ENCODE assay signal across 17 cellular contexts in the genomic region with DNA sequence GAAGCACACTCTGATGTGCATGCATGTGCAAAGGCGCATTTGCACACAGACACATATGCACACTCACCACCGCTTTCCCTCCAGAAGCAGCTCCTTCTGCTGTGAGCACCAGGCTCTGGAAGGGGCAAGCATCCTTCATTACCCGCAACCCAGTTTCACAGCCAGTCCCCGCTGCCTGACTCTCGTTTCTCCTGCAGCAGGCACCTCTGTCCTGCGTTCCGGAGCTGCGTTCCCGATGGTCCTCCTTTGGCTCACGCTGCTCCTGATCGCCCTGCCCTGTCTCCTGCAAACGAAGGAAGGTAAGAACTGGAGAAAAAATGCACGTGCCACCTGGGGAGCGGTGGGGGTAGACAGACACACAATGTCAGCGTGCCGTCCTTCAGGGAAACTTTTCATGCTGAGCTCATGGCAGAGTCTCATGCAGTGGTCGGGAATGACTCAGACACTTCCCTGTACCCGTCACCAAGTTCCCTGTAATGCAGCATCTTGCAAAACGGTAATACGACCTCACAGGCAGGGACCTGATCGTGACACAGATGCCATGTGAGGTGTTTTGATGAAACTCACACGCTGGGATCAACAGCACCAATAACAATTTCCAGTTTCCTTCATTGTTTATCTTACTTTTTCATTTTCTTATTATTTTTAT. TPM values are rescaled to one million over a fixed set of nuclear protein-coding genes. Genes with fewer than 3 reads are reported as not detected.
"Had no signal": no experiment of that assay in that cellular context is flagged by ENCODE, and none has a peak within 500 bp of the region (broad histone marks: within the 10 kb centered on the region; RNA-seq: fewer than 3 reads in every experiment).

No MANE protein-coding gene starts in this region.

- H3K27me3 ChIP-seq: esophagus muscularis mucosa, left lung, transverse colon had no signal

- H3K4me3 ChIP-seq: esophagus muscularis mucosa, left lung, transverse colon had no signal

- ATAC-seq: activated CD4-positive, alpha-beta T cell treated with anti-CD3 and anti-CD28 coated beads for 36 hours; activated T-cell treated with anti-CD3 and anti-CD28 coated beads, Interleukin-2, amount 50 U/mL, for 4 hours; left lung; right cardiac atrium had no signal

- DNase-seq: activated CD4-positive, alpha-beta memory T cell treated with anti-CD3 and anti-CD28 coated beads, Interleukin-2, amount 10 ng/mL, durations not matched to agents 7 days and 5 days; activated CD4-positive, alpha-beta T cell treated with anti-CD3 and anti-CD28 coated beads for 36 hours; activated effector memory CD4-positive, alpha-beta T cell treated with Interleukin-2 at 50 U/mL for 16 hours; activated naive CD4-positive, alpha-beta T cell treated with anti-CD3 and anti-CD28 coated beads, Interleukin-2, amount 50 U/mL, for 16 hours; activated T-cell treated with anti-CD3 and anti-CD28 coated beads, Interleukin-2, amount 50 U/mL, for 4 hours; effector CD4-positive, alpha-beta T cell; hippocampal formation; occipital lobe; small intestine; stimulated activated CD4-positive, alpha-beta T cell treated with anti-CD3 and anti-CD28 coated beads, Interleukin-4, amount 100 ng/mL, for 24 hours; stimulated activated naive CD4-positive, alpha-beta T cell; transverse colon had no signal

- H3K36me3 ChIP-seq: transverse colon had no signal

- H3K27ac ChIP-seq: esophagus muscularis mucosa, left lung, transverse colon had no signal

RNA-seq across cellular contexts. Expression of gene IL3RA, which starts 5.1 kb away (rescaled TPM):
- total RNA-seq: astrocyte, progenitor cell of endocrine pancreas had no signal
